25 cellular contexts compared by ENCODE assay signal in the genomic region with DNA sequence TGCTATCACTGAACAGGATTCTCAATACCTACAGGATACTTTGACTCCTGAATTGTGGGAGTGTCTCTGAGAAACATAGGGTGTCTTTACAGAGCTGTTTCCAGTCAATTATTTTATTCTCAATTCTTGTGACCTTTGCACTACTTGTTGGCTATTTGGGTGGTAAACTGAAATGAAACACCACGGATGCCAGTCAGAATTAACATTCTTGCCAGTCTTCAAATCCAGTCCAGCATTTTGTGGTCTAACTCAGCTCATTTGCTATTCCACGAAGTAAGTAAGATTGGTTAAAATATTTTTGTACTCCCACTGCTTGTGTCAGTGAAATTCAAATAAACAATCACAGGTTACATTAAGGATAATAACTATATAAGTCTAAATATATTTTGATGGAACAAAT.
"Had no signal": no experiment of that assay in that cellular context is flagged by ENCODE, and none has a peak within 500 bp of the region (broad histone marks: within the 10 kb centered on the region; RNA-seq: fewer than 3 reads in every experiment).

No MANE protein-coding gene starts in this region.

- H3K4me3 Mint-ChIP-seq: activated CD4-positive, alpha-beta memory T cell treated with anti-CD3 and anti-CD28 coated beads for 36 hours; activated CD4-positive, alpha-beta T cell treated with anti-CD3 and anti-CD28 coated beads for 36 hours; activated CD4-positive, alpha-beta T cell treated with anti-CD3 and anti-CD28 coated beads, Interleukin-2, amount 10 ng/mL, durations not matched to agents 24 days and 14 days; activated CD8-positive, alpha-beta memory T cell treated with anti-CD3 and anti-CD28 coated beads, Interleukin-2, amount 10 ng/mL, durations not matched to agents 7 days and 5 days; activated CD8-positive, alpha-beta T cell treated with anti-CD3 and anti-CD28 coated beads, Interleukin-2, amount 10 ng/mL, durations not matched to agents 7 days and 5 days; activated naive CD4-positive, alpha-beta T cell treated with anti-CD3 and anti-CD28 coated beads for 36 hours; activated naive CD8-positive, alpha-beta T cell treated with anti-CD3 and anti-CD28 coated beads, Interleukin-2, amount 10 ng/mL, durations not matched to agents 7 days and 5 days; activated T-helper 1 cell treated with anti-CD3 and anti-CD28 coated beads, Interleukin-12 subunit alpha, Interleukin-12 subunit beta, Interleukin-2, Interleukin-4 antibody, amounts not matched to agents 30 ng/mL and 10 ng/mL and 1 ng/mL, durations not matched to agents 14 hours and 24 hours and 36 hours; endodermal cell had no signal

- H3K36me3 ChIP-seq: ascending aorta, heart left ventricle had no signal

- H3K27ac Mint-ChIP-seq: activated CD4-positive, alpha-beta memory T cell treated with anti-CD3 and anti-CD28 coated beads for 36 hours; activated CD4-positive, alpha-beta T cell treated with anti-CD3 and anti-CD28 coated beads for 36 hours; activated CD4-positive, alpha-beta T cell treated with anti-CD3 and anti-CD28 coated beads, Interleukin-2, amount 10 ng/mL, durations not matched to agents 24 days and 14 days; activated CD8-positive, alpha-beta memory T cell treated with anti-CD3 and anti-CD28 coated beads, Interleukin-2, amount 10 ng/mL, durations not matched to agents 7 days and 5 days; activated CD8-positive, alpha-beta T cell treated with anti-CD3 and anti-CD28 coated beads, Interleukin-2, amount 10 ng/mL, durations not matched to agents 7 days and 5 days; activated naive CD4-positive, alpha-beta T cell treated with anti-CD3 and anti-CD28 coated beads for 36 hours; activated naive CD4-positive, alpha-beta T cell treated with anti-CD3 and anti-CD28 coated beads, Interleukin-2, amount 50 U/mL, for 72 hours; activated naive CD8-positive, alpha-beta T cell treated with anti-CD3 and anti-CD28 coated beads, Interleukin-2, amount 10 ng/mL, durations not matched to agents 7 days and 5 days; activated T-helper 1 cell treated with anti-CD3 and anti-CD28 coated beads, Interleukin-12 subunit alpha, Interleukin-12 subunit beta, Interleukin-2, Interleukin-4 antibody, amounts not matched to agents 30 ng/mL and 10 ng/mL and 1 ng/mL, durations not matched to agents 14 hours and 24 hours and 36 hours; activated T-helper 2 cell treated with anti-CD3 and anti-CD28 coated beads, Interferon-gamma antibody, Interleukin-2, Interleukin-4, amounts not matched to agents 10 μg/mL and 5 μg/mL and 100 μg/mL, durations not matched to agents 14 hours and 24 hours and 36 hours; endodermal cell had no signal

- DNase-seq: activated CD4-positive, alpha-beta memory T cell treated with anti-CD3 and anti-CD28 coated beads for 36 hours; activated CD4-positive, alpha-beta T cell treated with anti-CD3 and anti-CD28 coated beads for 36 hours; activated CD4-positive, alpha-beta T cell treated with anti-CD3 and anti-CD28 coated beads, Interleukin-2, amount 10 ng/mL, durations not matched to agents 24 days and 14 days; activated CD4-positive, CD25-positive, alpha-beta regulatory T cell; activated CD4-positive, CD25-positive, alpha-beta regulatory T cell treated with anti-CD3 and anti-CD28 coated beads, Interleukin-2, amount 50 U/mL, for 72 hours; activated CD8-positive, alpha-beta memory T cell treated with anti-CD3 and anti-CD28 coated beads, Interleukin-2, amount 10 ng/mL, durations not matched to agents 7 days and 5 days; activated CD8-positive, alpha-beta memory T cell treated with anti-CD3 and anti-CD28 coated beads, Interleukin-2, amount 50 U/mL, for 4 hours; activated CD8-positive, alpha-beta T cell treated with anti-CD3 and anti-CD28 coated beads, Interleukin-2, amount 10 ng/mL, durations not matched to agents 7 days and 5 days; activated effector memory CD4-positive, alpha-beta T cell treated with anti-CD3 and anti-CD28 coated beads, Interleukin-2, amount 50 U/mL, for 16 hours; activated naive CD4-positive, alpha-beta T cell treated with anti-CD3 and anti-CD28 coated beads for 36 hours; activated naive CD8-positive, alpha-beta T cell treated with anti-CD3 and anti-CD28 coated beads, Interleukin-2, amount 10 ng/mL, durations not matched to agents 7 days and 5 days; activated T-cell treated with anti-CD3 and anti-CD28 coated beads, Interleukin-2, amount 50 U/mL, for 1 hour; activated T-cell treated with anti-CD3 and anti-CD28 coated beads, Interleukin-2, amount 50 U/mL, for 48 hours; body of pancreas; caudate nucleus; effector memory CD4-positive, alpha-beta T cell; endodermal cell; foreskin fibroblast; heart left ventricle; T-helper 2 cell had no signal

- H3K27me3 ChIP-seq: ascending aorta, body of pancreas, heart left ventricle had no signal

- H3K4me1 ChIP-seq: ascending aorta, body of pancreas, heart left ventricle had no signal

- H3K36me3 Mint-ChIP-seq: activated CD4-positive, alpha-beta memory T cell treated with anti-CD3 and anti-CD28 coated beads for 36 hours; activated CD8-positive, alpha-beta memory T cell treated with anti-CD3 and anti-CD28 coated beads, Interleukin-2, amount 10 ng/mL, durations not matched to agents 7 days and 5 days; activated naive CD4-positive, alpha-beta T cell treated with anti-CD3 and anti-CD28 coated beads, Interleukin-2, amount 50 U/mL, for 72 hours; activated naive CD8-positive, alpha-beta T cell treated with anti-CD3 and anti-CD28 coated beads, Interleukin-2, amount 10 ng/mL, durations not matched to agents 7 days and 5 days had no signal

- H3K9me3 ChIP-seq: ascending aorta, body of pancreas, heart left ventricle had no signal

- ATAC-seq: activated CD4-positive, alpha-beta T cell treated with anti-CD3 and anti-CD28 coated beads for 36 hours; activated CD8-positive, alpha-beta memory T cell treated with anti-CD3 and anti-CD28 coated beads, Interleukin-2, amount 10 ng/mL, durations not matched to agents 7 days and 5 days; activated CD8-positive, alpha-beta T cell treated with anti-CD3 and anti-CD28 coated beads, Interleukin-2, amount 10 ng/mL, durations not matched to agents 7 days and 5 days; activated naive CD4-positive, alpha-beta T cell treated with anti-CD3 and anti-CD28 coated beads, Interleukin-2, amount 50 U/mL, for 72 hours; body of pancreas; esophagus mucosa; heart left ventricle had no signal

- H3K4me3 ChIP-seq: ascending aorta, body of pancreas, heart left ventricle had no signal

- H3K9me3 Mint-ChIP-seq: activated CD4-positive, alpha-beta memory T cell treated with anti-CD3 and anti-CD28 coated beads for 36 hours; activated CD4-positive, alpha-beta T cell treated with anti-CD3 and anti-CD28 coated beads, Interleukin-2, amount 10 ng/mL, durations not matched to agents 24 days and 14 days; activated naive CD4-positive, alpha-beta T cell treated with anti-CD3 and anti-CD28 coated beads for 36 hours; activated naive CD8-positive, alpha-beta T cell treated with anti-CD3 and anti-CD28 coated beads, Interleukin-2, amount 10 ng/mL, durations not matched to agents 7 days and 5 days; activated T-helper 1 cell treated with anti-CD3 and anti-CD28 coated beads, Interleukin-12 subunit alpha, Interleukin-12 subunit beta, Interleukin-2, Interleukin-4 antibody, amounts not matched to agents 30 ng/mL and 10 ng/mL and 1 ng/mL, durations not matched to agents 14 hours and 24 hours and 36 hours; activated T-helper 2 cell treated with anti-CD3 and anti-CD28 coated beads, Interferon-gamma antibody, Interleukin-2, Interleukin-4, amounts not matched to agents 10 μg/mL and 5 μg/mL and 100 μg/mL, durations not matched to agents 14 hours and 24 hours and 36 hours; endodermal cell had no signal

- H3K4me1 Mint-ChIP-seq: activated CD4-positive, alpha-beta T cell treated with anti-CD3 and anti-CD28 coated beads for 36 hours; activated CD4-positive, alpha-beta T cell treated with anti-CD3 and anti-CD28 coated beads, Interleukin-2, amount 10 ng/mL, durations not matched to agents 24 days and 14 days; activated CD8-positive, alpha-beta memory T cell treated with anti-CD3 and anti-CD28 coated beads, Interleukin-2, amount 10 ng/mL, durations not matched to agents 7 days and 5 days; activated naive CD8-positive, alpha-beta T cell treated with anti-CD3 and anti-CD28 coated beads, Interleukin-2, amount 10 ng/mL, durations not matched to agents 7 days and 5 days had no signal

- H3K27ac ChIP-seq: ascending aorta, body of pancreas, heart left ventricle had no signal

- H3K27me3 Mint-ChIP-seq: activated CD4-positive, alpha-beta memory T cell treated with anti-CD3 and anti-CD28 coated beads for 36 hours; activated CD4-positive, alpha-beta T cell treated with anti-CD3 and anti-CD28 coated beads for 36 hours; activated CD4-positive, alpha-beta T cell treated with anti-CD3 and anti-CD28 coated beads, Interleukin-2, amount 10 ng/mL, durations not matched to agents 24 days and 14 days; activated CD8-positive, alpha-beta memory T cell treated with anti-CD3 and anti-CD28 coated beads, Interleukin-2, amount 10 ng/mL, durations not matched to agents 7 days and 5 days; activated naive CD8-positive, alpha-beta T cell treated with anti-CD3 and anti-CD28 coated beads, Interleukin-2, amount 10 ng/mL, durations not matched to agents 7 days and 5 days had no signal
